In genomic region chr6:44051516-44051915, GRCh38 we compare ENCODE assay signal across 11 cellular contexts.
DNase-seq lines count a peak whose midpoint lies in the region; ATAC-seq and TF ChIP-seq lines count a peak whose summit lies in the region.
"Had no signal": no experiment of that assay in that cellular context is flagged by ENCODE, and none has a peak within 500 bp of the region (broad histone marks: within the 10 kb centered on the region; RNA-seq: fewer than 3 reads in every experiment).

No MANE protein-coding gene starts in this region.

- no peak for TF ChIP-seq CTCF in natural killer cell (IDR thresholded peaks at IDR 0.05)
- TF ChIP-seq CTCF in epithelial cell of esophagus (IDR thresholded peaks at IDR 0.05; ENCODE audit: insufficient read depth, low read depth, low read length, missing control alignments): no peak
- TF ChIP-seq CTCF in lower lobe of right lung (IDR thresholded peaks at IDR 0.05): no peak
- TF ChIP-seq CTCF in MM.1S (IDR thresholded peaks at IDR 0.05; ENCODE audit: low read length): no peak

- intact Hi-C loops in natural killer cell (cut with micrococcal nuclease): no loop called here
- intact Hi-C loops in lower lobe of right lung (cut with DNase I): no loop called here

- H3K4me1 Mint-ChIP-seq in natural killer cell treated with Interleukin-12 subunit alpha and Interleukin-12 subunit beta and Interleukin-15 and Interleukin-18, amount 100 ng/mL, for 72 hours (ENCODE audit: low read depth in 2 of 2): peaks cover 5 to 12% of the 10 kb centered on the region in 2 donors
- no peaks in the 10 kb centered on the region for H3K4me1 Mint-ChIP-seq in natural killer cell

- H3K4me1 ChIP-seq in lower lobe of right lung (peaks cover 21% of the 10 kb centered on the region), MM.1S (ENCODE audit: low read length) (peaks cover 19% of the 10 kb centered on the region)
- H3K4me1 ChIP-seq in effector memory CD4-positive, alpha-beta T cell (ENCODE audit: control insufficient read depth, insufficient read depth, low read length, poor library complexity, severe bottlenecking): no peaks in the 10 kb centered on the region

- no peak for ATAC-seq in natural killer cell treated with Interleukin-12 subunit alpha and Interleukin-12 subunit beta and Interleukin-15 and Interleukin-18, amount 100 ng/mL, for 72 hours
- no peak for ATAC-seq in natural killer cell
- ATAC-seq in lower lobe of right lung: no peak

- H3K36me3 Mint-ChIP-seq in natural killer cell treated with Interleukin-12 subunit alpha and Interleukin-12 subunit beta and Interleukin-15 and Interleukin-18, amount 100 ng/mL, for 72 hours: no peaks in the 10 kb centered on the region
- no peaks in the 10 kb centered on the region for H3K36me3 Mint-ChIP-seq in natural killer cell
- H3K36me3 Mint-ChIP-seq: activated naive CD8-positive, alpha-beta T cell had no signal

- peaks cover 4% of the 10 kb centered on the region; the same call in 1 of the 2 replicates for H3F3A ChIP-seq in MM.1S (ENCODE audit: insufficient read depth, low read length)

- H3K4me3 Mint-ChIP-seq in natural killer cell treated with Interleukin-12 subunit alpha and Interleukin-12 subunit beta and Interleukin-15 and Interleukin-18, amount 100 ng/mL, for 72 hours: no peak overlapping the region
- H3K4me3 Mint-ChIP-seq in natural killer cell: no peak overlapping the region
- H3K4me3 Mint-ChIP-seq: activated naive CD8-positive, alpha-beta T cell had no signal

- no peak overlapping the region for H3K27ac Mint-ChIP-seq in natural killer cell treated with Interleukin-12 subunit alpha and Interleukin-12 subunit beta and Interleukin-15 and Interleukin-18, amount 100 ng/mL, for 72 hours
- no peak overlapping the region for H3K27ac Mint-ChIP-seq in natural killer cell
- H3K27ac Mint-ChIP-seq: activated naive CD8-positive, alpha-beta T cell had no signal

- H3K4me2 ChIP-seq in MM.1S (ENCODE audit: low read depth, low read length): no peak overlapping the region

- no peaks in the 10 kb centered on the region for H3K27me3 ChIP-seq in lower lobe of right lung (ENCODE audit: low read depth)
- H3K27me3 ChIP-seq in effector memory CD4-positive, alpha-beta T cell (replicated peaks; ENCODE audit: control insufficient read depth, insufficient read depth, low read length, poor library complexity, severe bottlenecking): no peaks in the 10 kb centered on the region
- H3K27me3 ChIP-seq in MM.1S (replicated peaks; ENCODE audit: insufficient read depth, low read length): no peaks in the 10 kb centered on the region
- H3K27me3 ChIP-seq: ovary had no signal

- H3K27ac ChIP-seq in lower lobe of right lung (no peak overlapping the region), MM.1S (ENCODE audit: low read length) (no peak overlapping the region)
- H3K27ac ChIP-seq in effector memory CD4-positive, alpha-beta T cell (ENCODE audit: insufficient read depth, low read length, poor library complexity, severe bottlenecking): no peak overlapping the region
- H3K27ac ChIP-seq: ovary had no signal

- H3K4me3 ChIP-seq in epithelial cell of esophagus (ENCODE audit: low read length): no peak overlapping the region
- H3K4me3 ChIP-seq in lower lobe of right lung: no peak overlapping the region
- H3K4me3 ChIP-seq in effector memory CD4-positive, alpha-beta T cell (ENCODE audit: insufficient read depth, low read depth, low read length, poor library complexity, severe bottlenecking): no peak overlapping the region
- H3K4me3 ChIP-seq in MM.1S (ENCODE audit: low read length): no peak overlapping the region
- H3K4me3 ChIP-seq: ovary had no signal

- no peak overlapping the region for H3K9ac ChIP-seq in MM.1S (ENCODE audit: low read length)

- H3K36me3 ChIP-seq in lower lobe of right lung (no peaks in the 10 kb centered on the region), MM.1S (replicated peaks; ENCODE audit: insufficient read depth, low read length) (no peaks in the 10 kb centered on the region)
- no peaks in the 10 kb centered on the region for H3K36me3 ChIP-seq in effector memory CD4-positive, alpha-beta T cell (ENCODE audit: control insufficient read depth, insufficient read depth, low read length)
- H3K36me3 ChIP-seq: ovary had no signal

- H3K9me3 Mint-ChIP-seq in natural killer cell treated with Interleukin-12 subunit alpha and Interleukin-12 subunit beta and Interleukin-15 and Interleukin-18, amount 100 ng/mL, for 72 hours: no peaks in the 10 kb centered on the region
- H3K9me3 Mint-ChIP-seq in natural killer cell: no peaks in the 10 kb centered on the region

- H3K9me3 ChIP-seq in lower lobe of right lung (no peaks in the 10 kb centered on the region), MM.1S (replicated peaks; ENCODE audit: insufficient read depth, low read length) (no peaks in the 10 kb centered on the region)
- no peaks in the 10 kb centered on the region for H3K9me3 ChIP-seq in effector memory CD4-positive, alpha-beta T cell (ENCODE audit: control insufficient read depth, low read length)
- H3K9me3 ChIP-seq: ovary had no signal

- H3K27me3 Mint-ChIP-seq in natural killer cell treated with Interleukin-12 subunit alpha and Interleukin-12 subunit beta and Interleukin-15 and Interleukin-18, amount 100 ng/mL, for 72 hours: peaks cover 0 to 9% of the 10 kb centered on the region in 2 donors
- H3K27me3 Mint-ChIP-seq in natural killer cell (ENCODE audit: low read depth in 2 of 2): peaks cover 0 to 6% of the 10 kb centered on the region in 2 donors

- H4K20me1 ChIP-seq in MM.1S (ENCODE audit: insufficient read depth, low read length): no peaks in the 10 kb centered on the region

- DNase-seq in natural killer cell treated with Interleukin-12 subunit alpha and Interleukin-12 subunit beta and Interleukin-15 and Interleukin-18, amount 100 ng/mL, for 72 hours (ENCODE audit: low spot score): peak; percentile 5
- DNase-seq in natural killer cell (no peak), epithelial cell of esophagus (ENCODE audit: low read depth) (peak; percentile 72), lower lobe of right lung (peak; percentile 24), MM.1S (no peak), NCI-H2227 treated with DMSO at 0.1 percent for 48 hours (lab: John Stamatoyannopoulos, UW) (no peak)
- DNase-seq in effector memory CD4-positive, alpha-beta T cell: no peak
- DNase-seq in stimulated activated CD4-positive, alpha-beta T cell treated with anti-CD3 and anti-CD28 coated beads, Interleukin-4, amount 100 ng/mL, for 24 hours: no peak
- DNase-seq: ovary; stimulated activated CD8-positive, alpha-beta memory T cell treated with anti-CD3 and anti-CD28 coated beads, Interleukin-4, amount 100 ng/mL, for 48 hours had no signal

- H3K9me2 ChIP-seq in MM.1S (replicated peaks; ENCODE audit: insufficient read depth, low read length): no peaks in the 10 kb centered on the region

- no peak overlapping the region for H2AFZ ChIP-seq in MM.1S (ENCODE audit: low read length)

- H3K79me2 ChIP-seq in MM.1S (ENCODE audit: low read length): no peaks in the 10 kb centered on the region

Comparison
In these comparisons a context has a peak if more than half of its experiments do, and no peak if none do; other contexts are left out.
1. DNase-seq: peak in natural killer cell treated with Interleukin-12 subunit alpha and Interleukin-12 subunit beta and Interleukin-15 and Interleukin-18, amount 100 ng/mL, for 72 hours (single experiment), epithelial cell of esophagus (single experiment) and lower lobe of right lung (single experiment); none in natural killer cell (single experiment), effector memory CD4-positive, alpha-beta T cell (0 of 3), MM.1S (single experiment), NCI-H2227 treated with DMSO at 0.1 percent for 48 hours (single experiment) and stimulated activated CD4-positive, alpha-beta T cell treated with anti-CD3 and anti-CD28 coated beads, Interleukin-4, amount 100 ng/mL, for 24 hours (single experiment).